30 cellular contexts compared by ENCODE assay signal in the genomic region with DNA sequence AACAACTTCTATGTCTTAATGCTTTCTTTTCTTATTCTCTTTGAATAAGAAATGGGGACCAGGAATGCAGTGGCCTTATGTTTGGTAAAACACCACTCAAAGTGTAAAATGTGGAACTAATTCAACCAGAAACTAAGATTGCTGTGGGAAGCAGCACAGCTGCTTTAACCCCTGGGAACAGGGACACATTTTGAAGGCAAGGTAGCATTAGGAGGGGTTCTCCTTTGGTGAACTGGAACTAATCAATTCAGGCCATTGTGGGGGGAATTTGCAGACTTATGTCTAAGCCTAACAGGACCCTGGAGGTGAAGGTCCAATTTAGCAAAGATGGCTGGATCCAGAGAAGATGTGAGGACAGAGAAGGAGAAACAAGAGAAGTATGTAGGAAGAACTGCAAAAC.
"Had no signal": no experiment of that assay in that cellular context is flagged by ENCODE, and none has a peak within 500 bp of the region (broad histone marks: within the 10 kb centered on the region; RNA-seq: fewer than 3 reads in every experiment).

No MANE protein-coding gene starts in this region.

- H3K4me3 Mint-ChIP-seq: activated CD4-positive, alpha-beta memory T cell treated with anti-CD3 and anti-CD28 coated beads for 36 hours; activated CD4-positive, alpha-beta T cell treated with anti-CD3 and anti-CD28 coated beads for 36 hours; activated CD4-positive, alpha-beta T cell treated with anti-CD3 and anti-CD28 coated beads, Interleukin-2, amount 10 ng/mL, durations not matched to agents 24 days and 14 days; activated CD8-positive, alpha-beta memory T cell treated with anti-CD3 and anti-CD28 coated beads, Interleukin-2, amount 10 ng/mL, durations not matched to agents 7 days and 5 days; activated CD8-positive, alpha-beta T cell treated with anti-CD3 and anti-CD28 coated beads, Interleukin-2, amount 10 ng/mL, durations not matched to agents 7 days and 5 days; activated naive CD8-positive, alpha-beta T cell; activated T-helper 1 cell treated with anti-CD3 and anti-CD28 coated beads, Interleukin-12 subunit alpha, Interleukin-12 subunit beta, Interleukin-2, Interleukin-4 antibody, amounts not matched to agents 30 ng/mL and 10 ng/mL and 1 ng/mL, durations not matched to agents 14 hours and 24 hours and 36 hours; central memory CD8-positive, alpha-beta T cell; effector memory CD8-positive, alpha-beta T cell; T-helper 17 cell; T-helper 2 cell treated with Interferon-gamma antibody and Interleukin-4, amounts not matched to agents 5 μg/mL and 100 μg/mL, for 36 hours had no signal

- H3K9me3 Mint-ChIP-seq: activated CD4-positive, alpha-beta memory T cell treated with anti-CD3 and anti-CD28 coated beads for 36 hours; activated CD4-positive, alpha-beta T cell treated with anti-CD3 and anti-CD28 coated beads, Interleukin-2, amount 10 ng/mL, durations not matched to agents 24 days and 14 days; activated T-helper 1 cell treated with anti-CD3 and anti-CD28 coated beads, Interleukin-12 subunit alpha, Interleukin-12 subunit beta, Interleukin-2, Interleukin-4 antibody, amounts not matched to agents 30 ng/mL and 10 ng/mL and 1 ng/mL, durations not matched to agents 14 hours and 24 hours and 36 hours; central memory CD8-positive, alpha-beta T cell; T-helper 2 cell treated with Interferon-gamma antibody and Interleukin-4, amounts not matched to agents 5 μg/mL and 100 μg/mL, for 36 hours had no signal

- H3K27ac ChIP-seq: brain microvascular endothelial cell, esophagus squamous epithelium had no signal

- DNase-seq: activated CD4-positive, alpha-beta memory T cell treated with anti-CD3 and anti-CD28 coated beads for 36 hours; activated CD4-positive, alpha-beta T cell treated with anti-CD3 and anti-CD28 coated beads for 36 hours; activated CD4-positive, alpha-beta T cell treated with anti-CD3 and anti-CD28 coated beads, Interleukin-2, amount 10 ng/mL, durations not matched to agents 24 days and 14 days; activated CD4-positive, CD25-positive, alpha-beta regulatory T cell; activated CD4-positive, CD25-positive, alpha-beta regulatory T cell treated with anti-CD3 and anti-CD28 coated beads, Interleukin-2, amount 50 U/mL, for 72 hours; activated CD8-positive, alpha-beta memory T cell treated with anti-CD3 and anti-CD28 coated beads, Interleukin-2, amount 10 ng/mL, durations not matched to agents 7 days and 5 days; activated CD8-positive, alpha-beta memory T cell treated with anti-CD3 and anti-CD28 coated beads, Interleukin-2, amount 50 U/mL, for 4 hours; activated CD8-positive, alpha-beta T cell treated with anti-CD3 and anti-CD28 coated beads, Interleukin-2, amount 10 ng/mL, durations not matched to agents 7 days and 5 days; activated gamma-delta T cell; activated naive CD4-positive, alpha-beta T cell; activated naive CD4-positive, alpha-beta T cell treated with anti-CD3 and anti-CD28 coated beads, Interleukin-2, amount 50 U/mL, for 16 hours; activated T-cell treated with anti-CD3 and anti-CD28 coated beads, Interleukin-2, amount 50 U/mL, for 1 hour; activated T-cell treated with anti-CD3 and anti-CD28 coated beads, Interleukin-2, amount 50 U/mL, for 48 hours; amniotic stem cell; anterior cingulate cortex; brain microvascular endothelial cell; cortex of kidney; dermis blood vessel endothelial cell; effector CD4-positive, alpha-beta T cell; effector memory CD8-positive, alpha-beta T cell; erythroblast; esophagus squamous epithelium; foreskin melanocyte; T-helper 1 cell; T-helper 17 cell; T1000 had no signal

- H3K4me3 ChIP-seq: esophagus squamous epithelium had no signal

- H3K9me3 ChIP-seq: esophagus squamous epithelium had no signal

- H3K27ac Mint-ChIP-seq: activated CD4-positive, alpha-beta memory T cell treated with anti-CD3 and anti-CD28 coated beads for 36 hours; activated CD4-positive, alpha-beta T cell treated with anti-CD3 and anti-CD28 coated beads for 36 hours; activated CD4-positive, alpha-beta T cell treated with anti-CD3 and anti-CD28 coated beads, Interleukin-2, amount 10 ng/mL, durations not matched to agents 24 days and 14 days; activated CD8-positive, alpha-beta memory T cell treated with anti-CD3 and anti-CD28 coated beads, Interleukin-2, amount 10 ng/mL, durations not matched to agents 7 days and 5 days; activated CD8-positive, alpha-beta T cell treated with anti-CD3 and anti-CD28 coated beads, Interleukin-2, amount 10 ng/mL, durations not matched to agents 7 days and 5 days; activated naive CD8-positive, alpha-beta T cell; activated T-helper 1 cell treated with anti-CD3 and anti-CD28 coated beads, Interleukin-12 subunit alpha, Interleukin-12 subunit beta, Interleukin-2, Interleukin-4 antibody, amounts not matched to agents 30 ng/mL and 10 ng/mL and 1 ng/mL, durations not matched to agents 14 hours and 24 hours and 36 hours; effector memory CD8-positive, alpha-beta T cell; T-helper 17 cell; T-helper 2 cell treated with Interferon-gamma antibody and Interleukin-4, amounts not matched to agents 5 μg/mL and 100 μg/mL, for 36 hours had no signal

- H3K36me3 Mint-ChIP-seq: activated CD4-positive, alpha-beta memory T cell treated with anti-CD3 and anti-CD28 coated beads for 36 hours; activated CD8-positive, alpha-beta memory T cell treated with anti-CD3 and anti-CD28 coated beads, Interleukin-2, amount 10 ng/mL, durations not matched to agents 7 days and 5 days had no signal

- ATAC-seq: activated CD4-positive, alpha-beta T cell treated with anti-CD3 and anti-CD28 coated beads for 36 hours; activated CD8-positive, alpha-beta memory T cell treated with anti-CD3 and anti-CD28 coated beads, Interleukin-2, amount 10 ng/mL, durations not matched to agents 7 days and 5 days; activated CD8-positive, alpha-beta T cell treated with anti-CD3 and anti-CD28 coated beads, Interleukin-2, amount 10 ng/mL, durations not matched to agents 7 days and 5 days; effector memory CD8-positive, alpha-beta T cell; T-helper 17 cell had no signal

- H3K27me3 ChIP-seq: brain microvascular endothelial cell, esophagus squamous epithelium had no signal
